In genomic region chr22:37832022-37832857, GRCh38 we compare ENCODE assay signal across 35 cellular contexts. TPM values are rescaled to one million over a fixed set of nuclear protein-coding genes. Genes with fewer than 3 reads are reported as not detected.
"Had no signal": no experiment of that assay in that cellular context is flagged by ENCODE, and none has a peak within 500 bp of the region (broad histone marks: within the 10 kb centered on the region; RNA-seq: fewer than 3 reads in every experiment).

No MANE protein-coding gene starts in this region.

- H3K4me3 ChIP-seq: adrenal gland, body of pancreas, esophagus muscularis mucosa, gastrocnemius medialis, heart left ventricle had no signal

- H3K4me3 Mint-ChIP-seq: activated B cell treated with CpG ODN at 0.5 μM for 24 hours; activated CD8-positive, alpha-beta T cell treated with anti-CD3 and anti-CD28 coated beads for 36 hours; activated naive CD4-positive, alpha-beta T cell treated with anti-CD3 and anti-CD28 coated beads for 36 hours; activated naive CD4-positive, alpha-beta T cell treated with anti-CD3 and anti-CD28 coated beads, Interleukin-2, amount 50 U/mL, for 24 hours; activated naive CD8-positive, alpha-beta T cell treated with anti-CD3 and anti-CD28 coated beads for 36 hours; activated naive CD8-positive, alpha-beta T cell treated with anti-CD3 and anti-CD28 coated beads, Interleukin-2, amount 50 U/mL, for 24 hours; activated T-cell treated with anti-CD3 and anti-CD28 coated beads, Interleukin-2, amount 50 U/mL, for 4 hours; activated T-helper 17 cell treated with anti-CD3 and anti-CD28 coated beads, Interleukin-2, amount 50 U/mL, for 72 hours; effector memory CD8-positive, alpha-beta T cell; T-helper 17 cell; T-helper 2 cell treated with Interferon-gamma antibody and Interleukin-4, amounts not matched to agents 5 μg/mL and 100 μg/mL, for 36 hours had no signal

- H3K27ac Mint-ChIP-seq: activated B cell treated with CpG ODN at 0.5 μM for 24 hours; activated CD8-positive, alpha-beta T cell treated with anti-CD3 and anti-CD28 coated beads for 36 hours; activated naive CD4-positive, alpha-beta T cell treated with anti-CD3 and anti-CD28 coated beads for 36 hours; activated naive CD4-positive, alpha-beta T cell treated with anti-CD3 and anti-CD28 coated beads, Interleukin-2, amount 50 U/mL, for 24 hours; activated naive CD8-positive, alpha-beta T cell treated with anti-CD3 and anti-CD28 coated beads for 36 hours; activated naive CD8-positive, alpha-beta T cell treated with anti-CD3 and anti-CD28 coated beads, Interleukin-2, amount 50 U/mL, for 24 hours; activated T-helper 17 cell treated with anti-CD3 and anti-CD28 coated beads, Interleukin-2, amount 50 U/mL, for 72 hours; effector memory CD8-positive, alpha-beta T cell; T-helper 17 cell; T-helper 2 cell treated with Interferon-gamma antibody and Interleukin-4, amounts not matched to agents 5 μg/mL and 100 μg/mL, for 36 hours had no signal

- H3K9me3 ChIP-seq: adrenal gland, body of pancreas, esophagus muscularis mucosa, gastrocnemius medialis, heart left ventricle had no signal

- H3K9me3 Mint-ChIP-seq: activated B cell treated with CpG ODN at 0.5 μM for 24 hours; activated CD8-positive, alpha-beta T cell treated with anti-CD3 and anti-CD28 coated beads for 36 hours; activated naive CD4-positive, alpha-beta T cell treated with anti-CD3 and anti-CD28 coated beads for 36 hours; activated naive CD4-positive, alpha-beta T cell treated with anti-CD3 and anti-CD28 coated beads, Interleukin-2, amount 50 U/mL, for 24 hours; activated naive CD8-positive, alpha-beta T cell treated with anti-CD3 and anti-CD28 coated beads for 36 hours; activated naive CD8-positive, alpha-beta T cell treated with anti-CD3 and anti-CD28 coated beads, Interleukin-2, amount 50 U/mL, for 24 hours; activated T-cell treated with anti-CD3 and anti-CD28 coated beads, Interleukin-2, amount 50 U/mL, for 4 hours; activated T-helper 17 cell treated with anti-CD3 and anti-CD28 coated beads, Interleukin-2, amount 50 U/mL, for 72 hours; effector memory CD8-positive, alpha-beta T cell; T-helper 2 cell treated with Interferon-gamma antibody and Interleukin-4, amounts not matched to agents 5 μg/mL and 100 μg/mL, for 36 hours had no signal

- H3K27me3 ChIP-seq: adrenal gland, body of pancreas, esophagus muscularis mucosa, foreskin keratinocyte, gastrocnemius medialis, heart left ventricle had no signal

- ATAC-seq: activated CD4-positive, CD25-positive, alpha-beta regulatory T cell treated with anti-CD3 and anti-CD28 coated beads, Interleukin-2, amount 50 U/mL, for 24 hours; activated CD8-positive, alpha-beta T cell treated with anti-CD3 and anti-CD28 coated beads for 36 hours; activated T-cell treated with anti-CD3 and anti-CD28 coated beads, Interleukin-2, amount 50 U/mL, for 4 hours; activated T-helper 17 cell treated with anti-CD3 and anti-CD28 coated beads, Interleukin-2, amount 50 U/mL, for 72 hours; body of pancreas; effector memory CD8-positive, alpha-beta T cell; foreskin keratinocyte; gastrocnemius medialis; heart left ventricle; T-helper 17 cell had no signal

- H3K27me3 Mint-ChIP-seq: activated B cell treated with CpG ODN at 0.5 μM for 24 hours; activated CD8-positive, alpha-beta T cell treated with anti-CD3 and anti-CD28 coated beads for 36 hours; activated naive CD4-positive, alpha-beta T cell treated with anti-CD3 and anti-CD28 coated beads, Interleukin-2, amount 50 U/mL, for 24 hours; activated naive CD8-positive, alpha-beta T cell treated with anti-CD3 and anti-CD28 coated beads for 36 hours; activated naive CD8-positive, alpha-beta T cell treated with anti-CD3 and anti-CD28 coated beads, Interleukin-2, amount 50 U/mL, for 24 hours; activated T-helper 17 cell treated with anti-CD3 and anti-CD28 coated beads, Interleukin-2, amount 50 U/mL, for 72 hours; effector memory CD8-positive, alpha-beta T cell; T-helper 17 cell had no signal

- H3K4me1 Mint-ChIP-seq: activated B cell treated with CpG ODN at 0.5 μM for 24 hours; activated naive CD4-positive, alpha-beta T cell treated with anti-CD3 and anti-CD28 coated beads, Interleukin-2, amount 50 U/mL, for 24 hours; activated naive CD8-positive, alpha-beta T cell treated with anti-CD3 and anti-CD28 coated beads for 36 hours; activated naive CD8-positive, alpha-beta T cell treated with anti-CD3 and anti-CD28 coated beads, Interleukin-2, amount 50 U/mL, for 24 hours; activated T-helper 17 cell treated with anti-CD3 and anti-CD28 coated beads, Interleukin-2, amount 50 U/mL, for 72 hours; T-helper 17 cell had no signal

- DNase-seq: activated B cell treated with CpG ODN at 0.5 μM for 24 hours; activated CD4-positive, alpha-beta T cell treated with anti-CD3 and anti-CD28 coated beads for 48 hours; activated CD4-positive, alpha-beta T cell treated with anti-CD3 and anti-CD28 coated beads, Interleukin-2, amount 50 U/mL, for 1 hour; activated CD4-positive, alpha-beta T cell treated with anti-CD3 and anti-CD28 coated beads, Interleukin-2, amount 50 U/mL, for 48 hours; activated CD8-positive, alpha-beta memory T cell treated with anti-CD3 and anti-CD28 coated beads for 24 hours; activated CD8-positive, alpha-beta T cell treated with anti-CD3 and anti-CD28 coated beads for 36 hours; activated effector memory CD4-positive, alpha-beta T cell treated with Interleukin-2 at 50 U/mL for 16 hours; activated naive CD4-positive, alpha-beta T cell treated with anti-CD3 and anti-CD28 coated beads for 36 hours; activated naive CD8-positive, alpha-beta T cell treated with anti-CD3 and anti-CD28 coated beads for 36 hours; activated naive CD8-positive, alpha-beta T cell treated with anti-CD3 and anti-CD28 coated beads, Interleukin-2, amount 50 U/mL, for 24 hours; activated T-cell treated with anti-CD3 and anti-CD28 coated beads, Interleukin-2, amount 50 U/mL, for 4 hours; adrenal gland; amygdala; aorta; body of pancreas; caudate nucleus; cortex of kidney; dermis blood vessel endothelial cell; effector CD4-positive, alpha-beta T cell; effector memory CD8-positive, alpha-beta T cell; erythroblast; foreskin keratinocyte; gastrocnemius medialis; glutamatergic neuron; heart left ventricle; T-helper 1 cell; T-helper 17 cell; T1000; WERI-Rb-1 had no signal

- FAIRE-seq: colon had no signal

- H3K4me1 ChIP-seq: adrenal gland, body of pancreas, foreskin keratinocyte had no signal

- H3K27ac ChIP-seq: adrenal gland, body of pancreas, esophagus muscularis mucosa, foreskin keratinocyte, gastrocnemius medialis, heart left ventricle, WERI-Rb-1 had no signal

RNA-seq across cellular contexts. Expression of gene GALR3, which starts 9.1 kb away (rescaled TPM):
- total RNA-seq: activated B cell treated with CpG ODN at 0.5 μM for 24 hours; activated CD8-positive, alpha-beta T cell treated with anti-CD3 and anti-CD28 coated beads for 36 hours; activated naive CD4-positive, alpha-beta T cell treated with anti-CD3 and anti-CD28 coated beads for 36 hours; activated naive CD8-positive, alpha-beta T cell treated with anti-CD3 and anti-CD28 coated beads for 36 hours; activated T-cell treated with anti-CD3 and anti-CD28 coated beads, Interleukin-2, amount 50 U/mL, for 4 hours; activated T-helper 17 cell treated with anti-CD3 and anti-CD28 coated beads, Interleukin-2, amount 50 U/mL, for 72 hours; aorta; body of pancreas; dermis blood vessel endothelial cell; esophagus muscularis mucosa; foreskin keratinocyte; gastrocnemius medialis; heart left ventricle; T-helper 17 cell had no signal
- polyA plus RNA-seq: adrenal gland, foreskin keratinocyte, heart left ventricle had no signal
